17 cellular contexts compared by ENCODE assay signal in genomic region chr22:28425211-28425610, GRCh38.
A peak's percentile ranks its signal among the peaks of the same experiment; 100 is the strongest.
DNase-seq lines count a peak whose midpoint lies in the region; ATAC-seq and TF ChIP-seq lines count a peak whose summit lies in the region.
"Had no signal": no experiment of that assay in that cellular context is flagged by ENCODE, and none has a peak within 500 bp of the region (broad histone marks: within the 10 kb centered on the region; RNA-seq: fewer than 3 reads in every experiment).

No MANE protein-coding gene starts in this region.

- H2BK15ac ChIP-seq in mesenchymal stem cell (ENCODE audit: low read depth, poor library complexity, severe bottlenecking) = no peak overlapping the region

- intact Hi-C loops in left cardiac atrium (cut with DNase I) (no loop called here), ovary (cut with DNase I) (no loop called here), sigmoid colon (cut with DNase I) (no loop called here)

- H2AFZ ChIP-seq in mesenchymal stem cell (ENCODE audit: low read depth, low read length) = no peak overlapping the region

- no peak for ATAC-seq in left cardiac atrium
- ATAC-seq: Right ventricle myocardium inferior had no signal

- H3K27me3 ChIP-seq in mesenchymal stem cell (ENCODE audit: control insufficient read depth in 1 of 2, insufficient read depth in 1 of 2, low read length in 2 of 2) (no peaks in the 10 kb centered on the region), ovary (no peaks in the 10 kb centered on the region), sigmoid colon (no peaks in the 10 kb centered on the region)
- H3K27me3 ChIP-seq: MG63 had no signal

- WGBS in mesenchymal stem cell = 0% methylated on average over 2 of the region's 2 CpGs
- WGBS in ovary, 3 donors = 90 to 92% (median 91%) methylated on average over 2 of the region's 2 CpGs
- 89 to 91% methylated on average over 2 of the region's 2 CpGs for WGBS in sigmoid colon, 2 donors

- no peak overlapping the region for H3K9ac ChIP-seq in mesenchymal stem cell (ENCODE audit: low read length)

- H3K4me1 ChIP-seq in mesenchymal stem cell (ENCODE audit: control insufficient read depth, insufficient read depth, low read depth, low read length) = no peaks in the 10 kb centered on the region
- H3K4me1 ChIP-seq in ovary (ENCODE audit: insufficient read depth) = peaks cover 11% of the 10 kb centered on the region
- H3K4me1 ChIP-seq in sigmoid colon = peaks cover 0 to 8% (median 0%) of the 10 kb centered on the region in 4 donors

- H3K27ac ChIP-seq in mesenchymal stem cell (ENCODE audit: low read length, poor library complexity, severe bottlenecking) = no peak overlapping the region
- H3K27ac ChIP-seq in ovary = no peak overlapping the region
- H3K27ac ChIP-seq in sigmoid colon = no peak overlapping the region
- H3K27ac ChIP-seq: C4-2B, SJSA1 had no signal

- TF ChIP-seq CTCF in ovary (IDR thresholded peaks at IDR 0.05) (no peak), sigmoid colon (IDR thresholded peaks at IDR 0.05) (no peak)

- no peak for TF ChIP-seq EP300 in ovary (IDR thresholded peaks at IDR 0.05)
- TF ChIP-seq EP300 in sigmoid colon (IDR thresholded peaks at IDR 0.05) = no peak

- no peak overlapping the region for H3K14ac ChIP-seq in mesenchymal stem cell (ENCODE audit: low read length in 2 of 2)

- TF ChIP-seq POLR2A in ovary (IDR thresholded peaks at IDR 0.05) (no peak), sigmoid colon (IDR thresholded peaks at IDR 0.05) (no peak)

- no peak overlapping the region for H4K8ac ChIP-seq in mesenchymal stem cell (ENCODE audit: low read length)

- no peak overlapping the region for H3K4ac ChIP-seq in mesenchymal stem cell (ENCODE audit: low read depth in 1 of 2, low read length in 2 of 2)

- H2AK5ac ChIP-seq in mesenchymal stem cell (ENCODE audit: low read length, severe bottlenecking) = no peak overlapping the region

- H3K4me3 ChIP-seq in mesenchymal stem cell (ENCODE audit: insufficient read depth in 1 of 2, low read depth in 1 of 2, low read length in 2 of 2) = no peak overlapping the region
- no peak overlapping the region for H3K4me3 ChIP-seq in ovary
- no peak overlapping the region for H3K4me3 ChIP-seq in sigmoid colon
- H3K4me3 ChIP-seq: MG63, SJSA1 had no signal

- no peak overlapping the region for H3K18ac ChIP-seq in mesenchymal stem cell (ENCODE audit: low read depth in 1 of 2, low read length in 2 of 2)

- no peak overlapping the region for H2BK120ac ChIP-seq in mesenchymal stem cell (ENCODE audit: low read depth, low read length)

- no peak overlapping the region for H3K23ac ChIP-seq in mesenchymal stem cell (ENCODE audit: low read length in 2 of 2)

- DNase-seq in DMS53 (lab: John Stamatoyannopoulos, UW) (peak; percentile 60), DMS53 treated with DMSO at 0.1 percent for 48 hours (lab: John Stamatoyannopoulos, UW; ENCODE audit: unreplicated experiment) (no peak), HCEC 1CT (peak; percentile 27), NCI-H69 (lab: John Stamatoyannopoulos, UW) (peak; percentile 59), mesenchymal stem cell (peak; percentile 69), left cardiac atrium (no peak), ovary (no peak), sigmoid colon (no peak)
- DNase-seq: Calu3; CD8-positive, alpha-beta memory T cell; Karpas-422; NCI-H1048; NCI-H1417 treated with DMSO at 0.1 percent for 48 hours had no signal

- H2BK5ac ChIP-seq in mesenchymal stem cell (ENCODE audit: low read depth, low read length, poor library complexity, severe bottlenecking) = no peak overlapping the region

- no peak overlapping the region for H2BK12ac ChIP-seq in mesenchymal stem cell (ENCODE audit: low read length in 2 of 2)

- no peak overlapping the region for H3K4me2 ChIP-seq in mesenchymal stem cell (ENCODE audit: low read length, poor library complexity, severe bottlenecking)

- H3K36me3 ChIP-seq in mesenchymal stem cell (ENCODE audit: control insufficient read depth in 1 of 2, insufficient read depth in 2 of 2, low read depth in 1 of 2, low read length in 2 of 2) = no peaks in the 10 kb centered on the region
- no peaks in the 10 kb centered on the region for H3K36me3 ChIP-seq in ovary
- H3K36me3 ChIP-seq in sigmoid colon = no peaks in the 10 kb centered on the region
- H3K36me3 ChIP-seq: MG63, SJSA1 had no signal

- H3K9me3 ChIP-seq in mesenchymal stem cell (ENCODE audit: control insufficient read depth, low read length) = no peaks in the 10 kb centered on the region
- no peaks in the 10 kb centered on the region for H3K9me3 ChIP-seq in ovary
- no peaks in the 10 kb centered on the region for H3K9me3 ChIP-seq in sigmoid colon
- H3K9me3 ChIP-seq: MG63, SJSA1 had no signal

- H4K91ac ChIP-seq in mesenchymal stem cell (ENCODE audit: low read length) = no peak overlapping the region

- H3K79me1 ChIP-seq in mesenchymal stem cell (replicated peaks; ENCODE audit: low read length, poor library complexity, severe bottlenecking) = peaks cover 10% of the 10 kb centered on the region

Comparison
In these comparisons a context has a peak if more than half of its experiments do, and no peak if none do; other contexts are left out.
1. DNase-seq: peak in DMS53 (single experiment), HCEC 1CT (single experiment), NCI-H69 (single experiment) and mesenchymal stem cell (single experiment); none in DMS53 treated with DMSO at 0.1 percent for 48 hours (single experiment), left cardiac atrium (single experiment), ovary (0 of 5) and sigmoid colon (single experiment).